ENCODE assay signal across 1 cellular context in genomic region chrX:149512225-149512885, GRCh38.
TF ChIP-seq lines count a peak whose summit lies in the region.

No MANE protein-coding gene starts in this region.

TF ChIP-seq in HCT116, 20 proteins besides CTCF, POLR2A, EP300 and RAD21:
- TF ChIP-seq, protein P1, sequence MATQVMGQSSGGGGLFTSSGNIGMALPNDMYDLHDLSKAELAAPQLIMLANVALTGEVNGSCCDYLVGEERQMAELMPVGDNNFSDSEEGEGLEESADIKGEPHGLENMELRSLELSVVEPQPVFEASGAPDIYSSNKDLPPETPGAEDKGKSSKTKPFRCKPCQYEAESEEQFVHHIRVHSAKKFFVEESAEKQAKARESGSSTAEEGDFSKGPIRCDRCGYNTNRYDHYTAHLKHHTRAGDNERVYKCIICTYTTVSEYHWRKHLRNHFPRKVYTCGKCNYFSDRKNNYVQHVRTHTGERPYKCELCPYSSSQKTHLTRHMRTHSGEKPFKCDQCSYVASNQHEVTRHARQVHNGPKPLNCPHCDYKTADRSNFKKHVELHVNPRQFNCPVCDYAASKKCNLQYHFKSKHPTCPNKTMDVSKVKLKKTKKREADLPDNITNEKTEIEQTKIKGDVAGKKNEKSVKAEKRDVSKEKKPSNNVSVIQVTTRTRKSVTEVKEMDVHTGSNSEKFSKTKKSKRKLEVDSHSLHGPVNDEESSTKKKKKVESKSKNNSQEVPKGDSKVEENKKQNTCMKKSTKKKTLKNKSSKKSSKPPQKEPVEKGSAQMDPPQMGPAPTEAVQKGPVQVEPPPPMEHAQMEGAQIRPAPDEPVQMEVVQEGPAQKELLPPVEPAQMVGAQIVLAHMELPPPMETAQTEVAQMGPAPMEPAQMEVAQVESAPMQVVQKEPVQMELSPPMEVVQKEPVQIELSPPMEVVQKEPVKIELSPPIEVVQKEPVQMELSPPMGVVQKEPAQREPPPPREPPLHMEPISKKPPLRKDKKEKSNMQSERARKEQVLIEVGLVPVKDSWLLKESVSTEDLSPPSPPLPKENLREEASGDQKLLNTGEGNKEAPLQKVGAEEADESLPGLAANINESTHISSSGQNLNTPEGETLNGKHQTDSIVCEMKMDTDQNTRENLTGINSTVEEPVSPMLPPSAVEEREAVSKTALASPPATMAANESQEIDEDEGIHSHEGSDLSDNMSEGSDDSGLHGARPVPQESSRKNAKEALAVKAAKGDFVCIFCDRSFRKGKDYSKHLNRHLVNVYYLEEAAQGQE (IDR thresholded peaks at IDR 0.05; ENCODE audit: low read depth): no peak
- no peak for TF ChIP-seq JUND (IDR thresholded peaks at IDR 0.05)
- TF ChIP-seq ELF1 (IDR thresholded peaks at IDR 0.05; ENCODE audit: borderline replicate concordance, low read depth): no peak
- no peak for TF ChIP-seq SP1 (IDR thresholded peaks at IDR 0.05; ENCODE audit: low read depth)
- no peak for TF ChIP-seq CEBPB (IDR thresholded peaks at IDR 0.05; ENCODE audit: low read depth)
- no peak for TF ChIP-seq EZH2phosphoT487 (IDR thresholded peaks at IDR 0.05; ENCODE audit: borderline replicate concordance)
- TF ChIP-seq ZBTB33 (IDR thresholded peaks at IDR 0.05; ENCODE audit: extremely low read depth, insufficient replicate concordance, low read length): no peak
- TF ChIP-seq EZH2 (IDR thresholded peaks at IDR 0.05): no peak
- no peak for TF ChIP-seq TCF7L2 (IDR thresholded peaks at IDR 0.05; ENCODE audit: borderline replicate concordance, extremely low read depth, insufficient read depth, insufficient read length)
- TF ChIP-seq ZNF274 (IDR thresholded peaks at IDR 0.05; ENCODE audit: low read depth, low read length): no peak
- TF ChIP-seq, protein P2, sequence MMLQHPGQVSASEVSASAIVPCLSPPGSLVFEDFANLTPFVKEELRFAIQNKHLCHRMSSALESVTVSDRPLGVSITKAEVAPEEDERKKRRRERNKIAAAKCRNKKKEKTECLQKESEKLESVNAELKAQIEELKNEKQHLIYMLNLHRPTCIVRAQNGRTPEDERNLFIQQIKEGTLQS (IDR thresholded peaks at IDR 0.05): no peak
- TF ChIP-seq MAX (IDR thresholded peaks at IDR 0.05): no peak
- TF ChIP-seq CBX3 (IDR thresholded peaks at IDR 0.05; ENCODE audit: low read depth): no peak
- TF ChIP-seq EGR1 (IDR thresholded peaks at IDR 0.05; ENCODE audit: low read depth): no peak
- no peak for TF ChIP-seq SRF (IDR thresholded peaks at IDR 0.05; ENCODE audit: low read depth)
- TF ChIP-seq POLR2AphosphoS5 (IDR thresholded peaks at IDR 0.05; ENCODE audit: low read depth, low read length): no peak
- no peak for TF ChIP-seq YY1 (IDR thresholded peaks at IDR 0.05; ENCODE audit: extremely low read depth, insufficient replicate concordance, low read depth, low read length)
- TF ChIP-seq ZFX (IDR thresholded peaks at IDR 0.05): no peak
- TF ChIP-seq SIN3A (IDR thresholded peaks at IDR 0.05; ENCODE audit: low read depth): no peak
- TF ChIP-seq FOSL1 (IDR thresholded peaks at IDR 0.05; ENCODE audit: low read depth): no peak
